14 cellular contexts compared by ENCODE assay signal in genomic region chr9:13358128-13358527, GRCh38.
DNase-seq lines count a peak whose midpoint lies in the region; ATAC-seq and TF ChIP-seq lines count a peak whose summit lies in the region.
"Had no signal": no experiment of that assay in that cellular context is flagged by ENCODE, and none has a peak within 500 bp of the region (broad histone marks: within the 10 kb centered on the region; RNA-seq: fewer than 3 reads in every experiment).

No MANE protein-coding gene starts in this region.

- H3K27me3 ChIP-seq in adipocyte (replicated peaks; ENCODE audit: control insufficient read depth, insufficient read depth, low read length): no peaks in the 10 kb centered on the region
- H3K27me3 ChIP-seq: cardiac muscle cell had no signal

- H3K9me3 ChIP-seq in adipocyte (ENCODE audit: control insufficient read depth, low read length): no peaks in the 10 kb centered on the region

- DNase-seq in GM04503 (ENCODE audit: low read depth) (peak; percentile 57), adipocyte (ENCODE audit: low read depth) (peak; percentile 83), hepatic stellate cell (ENCODE audit: low spot score) (peak; percentile 24), skeletal muscle cell (ENCODE audit: low read depth) (peak; percentile 69), posterior cingulate gyrus (no peak), erythroblast (lab: John Stamatoyannopoulos, UW) (no peak)
- DNase-seq: activated T-cell treated with anti-CD3 and anti-CD28 coated beads, Interleukin-2, amount 50 U/mL, for 1 hour; CD4-positive, CD25-positive, alpha-beta regulatory T cell; NCI-H1092; NCI-H510A had no signal

- peak overlapping the region; percentile 48 for H3K9ac ChIP-seq in adipocyte (ENCODE audit: low read length)

- H3K4me3 ChIP-seq in adipocyte (ENCODE audit: low read length): no peak overlapping the region
- H3K4me3 ChIP-seq in skeletal muscle cell (ENCODE audit: low read depth, low read length): no peak overlapping the region
- H3K4me3 ChIP-seq: cardiac muscle cell had no signal

- H3K36me3 ChIP-seq in adipocyte (ENCODE audit: control insufficient read depth, insufficient read depth, low read length, severe bottlenecking): no peaks in the 10 kb centered on the region
- H3K36me3 ChIP-seq: cardiac muscle cell had no signal

- TF ChIP-seq POLR2A in erythroblast (IDR thresholded peaks at IDR 0.05; ENCODE audit: low read length): no peak

- intact Hi-C loops in posterior cingulate gyrus (cut with DNase I): loop anchor here (10.0 kb wide), 1 partner anchor 327 kb away; no protein-coding TSS in a partner anchor

- no peak for ATAC-seq in GM19463 (IDR thresholded peaks at IDR 0.05; ENCODE audit: unreplicated experiment)
- ATAC-seq in GM21447 (IDR thresholded peaks at IDR 0.05; ENCODE audit: unreplicated experiment): no peak
- ATAC-seq: WTC11 had no signal

- H3K4me1 ChIP-seq in adipocyte (ENCODE audit: control insufficient read depth, insufficient read depth, low read length): peaks cover 43% of the 10 kb centered on the region

Comparison
In these comparisons a context has a peak if more than half of its experiments do, and no peak if none do; other contexts are left out.
1. DNase-seq: peak in GM04503 (single experiment), adipocyte (single experiment), hepatic stellate cell (single experiment) and skeletal muscle cell (single experiment); none in posterior cingulate gyrus (0 of 10) and erythroblast (0 of 2).